23 cellular contexts compared by ENCODE assay signal in genomic region chr6:1560281-1561058, GRCh38. TPM values are rescaled to one million over a fixed set of nuclear protein-coding genes. Genes with fewer than 3 reads are reported as not detected.
"Had no signal": no experiment of that assay in that cellular context is flagged by ENCODE, and none has a peak within 500 bp of the region (broad histone marks: within the 10 kb centered on the region; RNA-seq: fewer than 3 reads in every experiment).

No MANE protein-coding gene starts in this region.

- H3K4me3 ChIP-seq: K562, MG63, SJCRH30 had no signal

- ATAC-seq: K562, Right ventricle myocardium inferior, SK-N-SH treated with all-trans-retinoic acid at 6 μM for 48 hours had no signal

- H3K9ac ChIP-seq: KMS-11 had no signal

- H3K4me2 ChIP-seq: KMS-11 had no signal

- H3K27ac ChIP-seq: HL-60, KMS-11, SJCRH30 had no signal

- H3K4me1 ChIP-seq: SJCRH30 had no signal

- H3K36me3 ChIP-seq: MG63, SJCRH30 had no signal

- H3K27ac Mint-ChIP-seq: IgD-negative memory B cell had no signal

- DNase-seq: MG63, NCI-H1092, NCI-H1105 treated with DMSO at 0.1 percent for 48 hours, NCI-H1417 treated with DMSO at 0.1 percent for 48 hours, NCI-H146, NCI-H1694 treated with DMSO at 0.1 percent for 48 hours, NCI-H1930, NCI-H2081, NCI-H2107, NCI-H226, NCI-H446, NCI-H510A, NCI-H524 treated with DMSO at 0.1 percent for 48 hours, NCI-H69, NCI-H774, SHP77 treated with DMSO at 0.1 percent for 48 hours, SJCRH30 had no signal

- H3K9me3 ChIP-seq: MG63, SJCRH30 had no signal

- H3K4me3 Mint-ChIP-seq: IgD-negative memory B cell had no signal

- H3K27me3 ChIP-seq: MG63, SJCRH30 had no signal

- H3K9me3 Mint-ChIP-seq: IgD-negative memory B cell had no signal

- H3K36me3 Mint-ChIP-seq: IgD-negative memory B cell had no signal

- H3K4me1 Mint-ChIP-seq: IgD-negative memory B cell had no signal

RNA-seq across cellular contexts. Expression of gene FOXC1, which starts 49.2 kb away (rescaled TPM):
- total RNA-seq: K562 had no signal
- polyA plus RNA-seq: IgD-negative memory B cell, K562 had no signal
